In the genomic region with DNA sequence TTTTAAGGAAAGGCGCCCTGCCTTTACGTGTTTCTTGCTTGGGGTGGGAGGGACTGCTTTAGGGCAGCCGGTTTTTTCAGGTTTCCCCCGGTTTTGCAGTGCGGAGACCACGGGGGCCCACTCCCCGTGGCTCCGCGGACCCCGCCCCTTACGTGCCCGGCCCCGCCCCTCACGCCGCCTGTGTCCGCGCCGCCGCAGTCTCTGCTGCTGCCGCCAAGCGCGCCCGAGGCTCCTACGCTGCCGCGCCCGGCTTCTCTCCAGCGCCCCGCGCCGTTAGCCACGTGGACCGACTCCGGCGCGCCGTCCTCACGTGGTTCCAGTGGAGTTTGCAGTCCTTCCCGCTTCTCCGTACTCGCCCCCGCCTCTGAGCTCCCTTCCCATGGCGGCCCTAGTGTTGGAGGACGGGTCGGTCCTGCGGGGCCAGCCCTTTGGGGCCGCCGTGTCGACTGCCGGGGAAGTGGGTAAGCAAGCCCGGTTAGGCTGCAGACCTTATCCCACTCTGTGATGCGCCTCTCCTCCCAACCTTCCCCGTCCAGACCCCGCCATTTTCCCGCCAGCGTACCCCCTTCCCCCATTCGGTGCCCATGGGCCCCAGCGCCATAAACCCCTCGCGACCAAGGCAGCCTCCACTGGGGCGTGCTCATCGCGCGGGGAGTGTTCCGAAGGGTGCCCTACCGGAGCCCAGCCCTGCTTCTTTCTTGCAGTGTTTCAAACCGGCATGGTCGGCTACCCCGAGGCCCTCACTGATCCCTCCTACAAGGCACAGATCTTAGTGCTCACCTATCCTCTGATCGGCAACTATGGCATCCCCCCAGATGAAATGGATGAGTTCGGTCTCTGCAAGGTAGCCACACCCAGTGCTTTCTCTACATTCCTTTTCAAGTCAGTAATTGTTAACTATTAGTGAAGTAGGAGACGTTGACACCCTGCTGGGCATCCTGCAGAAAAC, we compare ENCODE assay signal across 1 cellular context.
TF ChIP-seq lines count a peak whose summit lies in the region.

TSS of gene CAD (plus strand) at position 197 of the 949 bp plus-strand sequence. CDS start at position 380, 183 bp downstream.

TF ChIP-seq in K562, 482 proteins besides CTCF, POLR2A, EP300 and RAD21 (continued from another document and continues in another):
- TF ChIP-seq MXI1 (IDR thresholded peaks at IDR 0.05; ENCODE audit: low read depth, low read length) (peak; percentile 95), HNRNPLL (IDR thresholded peaks at IDR 0.05; ENCODE audit: low read depth, low read length, poor library complexity, severe bottlenecking) (peak; percentile 50), FOS (IDR thresholded peaks at IDR 0.05; ENCODE audit: extremely low read depth, insufficient read length) (no peak), TAF9B (IDR thresholded peaks at IDR 0.05; ENCODE audit: partially characterized antibody) (peak; percentile 33), FOXK1 (CRISPR knock-in tag; IDR thresholded peaks at IDR 0.05; ENCODE audit: borderline replicate concordance) (no peak), BRCA1 (IDR thresholded peaks at IDR 0.05) (no peak), BRCA1 (CRISPR knock-in tag; IDR thresholded peaks at IDR 0.05) (no peak), TFAM (CRISPR knock-in tag; conservative IDR thresholded peaks at IDR 0.05) (no peak), HMBOX1 (IDR thresholded peaks at IDR 0.05) (no peak), HMGXB4 (CRISPR knock-in tag; IDR thresholded peaks at IDR 0.05) (no peak), SAFB (IDR thresholded peaks at IDR 0.05; ENCODE audit: borderline replicate concordance, low read depth, low read length) (no peak), TCF15 (CRISPR knock-in tag; IDR thresholded peaks at IDR 0.05) (no peak), ZNF609 (CRISPR knock-in tag; IDR thresholded peaks at IDR 0.05; ENCODE audit: borderline replicate concordance) (peak; percentile 26; the same call in 1 of the 2 replicates), BDP1 (IDR thresholded peaks at IDR 0.05; ENCODE audit: insufficient read depth, insufficient read length) (no peak), FOXO4 (CRISPR knock-in tag; IDR thresholded peaks at IDR 0.05) (no peak), ZNF23 (CRISPR knock-in tag; IDR thresholded peaks at IDR 0.05) (no peak), ZNF41 (CRISPR knock-in tag; conservative IDR thresholded peaks at IDR 0.05) (no peak), HDAC2 (IDR thresholded peaks at IDR 0.05) (peak; percentile 93), FOXA1 (IDR thresholded peaks at IDR 0.05; ENCODE audit: borderline replicate concordance) (no peak), MEIS2 (IDR thresholded peaks at IDR 0.05; ENCODE audit: partially characterized antibody) (no peak), ZNF551 (CRISPR knock-in tag; IDR thresholded peaks at IDR 0.05) (no peak), NFXL1 (CRISPR knock-in tag; IDR thresholded peaks at IDR 0.05) (no peak), SRSF7 (optimal IDR thresholded peaks at IDR 0.05; ENCODE audit: low read depth, low read length) (no peak), SREBF1 (IDR thresholded peaks at IDR 0.05; ENCODE audit: borderline replicate concordance, low read depth, low read length) (0 out of 2 replicates have a peak, but pooled peaks have one; percentile 12), THRAP3 (IDR thresholded peaks at IDR 0.05; ENCODE audit: borderline replicate concordance) (no peak), POLR2G (IDR thresholded peaks at IDR 0.05; ENCODE audit: low read depth, low read length) (peak; percentile 93)
- TF ChIP-seq, protein P1, sequence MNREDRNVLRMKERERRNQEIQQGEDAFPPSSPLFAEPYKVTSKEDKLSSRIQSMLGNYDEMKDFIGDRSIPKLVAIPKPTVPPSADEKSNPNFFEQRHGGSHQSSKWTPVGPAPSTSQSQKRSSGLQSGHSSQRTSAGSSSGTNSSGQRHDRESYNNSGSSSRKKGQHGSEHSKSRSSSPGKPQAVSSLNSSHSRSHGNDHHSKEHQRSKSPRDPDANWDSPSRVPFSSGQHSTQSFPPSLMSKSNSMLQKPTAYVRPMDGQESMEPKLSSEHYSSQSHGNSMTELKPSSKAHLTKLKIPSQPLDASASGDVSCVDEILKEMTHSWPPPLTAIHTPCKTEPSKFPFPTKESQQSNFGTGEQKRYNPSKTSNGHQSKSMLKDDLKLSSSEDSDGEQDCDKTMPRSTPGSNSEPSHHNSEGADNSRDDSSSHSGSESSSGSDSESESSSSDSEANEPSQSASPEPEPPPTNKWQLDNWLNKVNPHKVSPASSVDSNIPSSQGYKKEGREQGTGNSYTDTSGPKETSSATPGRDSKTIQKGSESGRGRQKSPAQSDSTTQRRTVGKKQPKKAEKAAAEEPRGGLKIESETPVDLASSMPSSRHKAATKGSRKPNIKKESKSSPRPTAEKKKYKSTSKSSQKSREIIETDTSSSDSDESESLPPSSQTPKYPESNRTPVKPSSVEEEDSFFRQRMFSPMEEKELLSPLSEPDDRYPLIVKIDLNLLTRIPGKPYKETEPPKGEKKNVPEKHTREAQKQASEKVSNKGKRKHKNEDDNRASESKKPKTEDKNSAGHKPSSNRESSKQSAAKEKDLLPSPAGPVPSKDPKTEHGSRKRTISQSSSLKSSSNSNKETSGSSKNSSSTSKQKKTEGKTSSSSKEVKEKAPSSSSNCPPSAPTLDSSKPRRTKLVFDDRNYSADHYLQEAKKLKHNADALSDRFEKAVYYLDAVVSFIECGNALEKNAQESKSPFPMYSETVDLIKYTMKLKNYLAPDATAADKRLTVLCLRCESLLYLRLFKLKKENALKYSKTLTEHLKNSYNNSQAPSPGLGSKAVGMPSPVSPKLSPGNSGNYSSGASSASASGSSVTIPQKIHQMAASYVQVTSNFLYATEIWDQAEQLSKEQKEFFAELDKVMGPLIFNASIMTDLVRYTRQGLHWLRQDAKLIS (CRISPR knock-in tag; IDR thresholded peaks at IDR 0.05) = peak; percentile 83
- TF ChIP-seq, protein P2, sequence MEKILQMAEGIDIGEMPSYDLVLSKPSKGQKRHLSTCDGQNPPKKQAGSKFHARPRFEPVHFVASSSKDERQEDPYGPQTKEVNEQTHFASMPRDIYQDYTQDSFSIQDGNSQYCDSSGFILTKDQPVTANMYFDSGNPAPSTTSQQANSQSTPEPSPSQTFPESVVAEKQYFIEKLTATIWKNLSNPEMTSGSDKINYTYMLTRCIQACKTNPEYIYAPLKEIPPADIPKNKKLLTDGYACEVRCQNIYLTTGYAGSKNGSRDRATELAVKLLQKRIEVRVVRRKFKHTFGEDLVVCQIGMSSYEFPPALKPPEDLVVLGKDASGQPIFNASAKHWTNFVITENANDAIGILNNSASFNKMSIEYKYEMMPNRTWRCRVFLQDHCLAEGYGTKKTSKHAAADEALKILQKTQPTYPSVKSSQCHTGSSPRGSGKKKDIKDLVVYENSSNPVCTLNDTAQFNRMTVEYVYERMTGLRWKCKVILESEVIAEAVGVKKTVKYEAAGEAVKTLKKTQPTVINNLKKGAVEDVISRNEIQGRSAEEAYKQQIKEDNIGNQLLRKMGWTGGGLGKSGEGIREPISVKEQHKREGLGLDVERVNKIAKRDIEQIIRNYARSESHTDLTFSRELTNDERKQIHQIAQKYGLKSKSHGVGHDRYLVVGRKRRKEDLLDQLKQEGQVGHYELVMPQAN (IDR thresholded peaks at IDR 0.05; ENCODE audit: borderline replicate concordance) = peak; percentile 99
